In genomic region chr16:12276631-12277030, GRCh38 we compare ENCODE assay signal across 28 cellular contexts.
"Had no signal": no experiment of that assay in that cellular context is flagged by ENCODE, and none has a peak within 500 bp of the region (broad histone marks: within the 10 kb centered on the region; RNA-seq: fewer than 3 reads in every experiment).

No MANE protein-coding gene starts in this region.

- ATAC-seq: esophagus mucosa; heart right ventricle; left cardiac atrium; left lung; naive thymus-derived CD4-positive, alpha-beta T cell; psoas muscle; right cardiac atrium; stimulated activated memory B cell treated with anti-CD40 and anti-IgM and Interleukin-4, amounts not matched to agents 10 μg/mL and 1 μg/mL and 100 μg/mL, for 72 hours had no signal

- DNase-seq: colonic mucosa; effector CD8-positive, alpha-beta T cell; endodermal cell; foreskin melanocyte; glutamatergic neuron; heart right ventricle; hippocampal formation; left cardiac atrium; left lung; mesenchymal stem cell; midbrain; naive thymus-derived CD4-positive, alpha-beta T cell; ovary; psoas muscle; right cardiac atrium; sigmoid colon; spleen; stimulated activated CD4-positive, alpha-beta T cell treated with anti-CD3 and anti-CD28 coated beads, Interleukin-4, amount 100 ng/mL, for 4 hours; upper lobe of left lung had no signal

- H3K27me3 Mint-ChIP-seq: dendritic cell treated with granulocyte-macrophage colony-stimulating factor and Interleukin-4, amounts not matched to agents 40 ng/mL and 50 ng/mL, for 4 days; naive thymus-derived CD4-positive, alpha-beta T cell; stimulated activated memory B cell treated with anti-CD40 and anti-IgM and Interleukin-4, amounts not matched to agents 10 μg/mL and 1 μg/mL and 100 μg/mL, for 72 hours; stimulated activated naive CD8-positive, alpha-beta T cell treated with anti-CD3 and anti-CD28 coated beads, Interleukin-15, Interleukin-2, amounts not matched to agents 100 ng/mL and 50 ng/mL, for 24 hours had no signal

- H3K27me3 ChIP-seq: colonic mucosa, heart right ventricle, left lung, neural progenitor cell, ovary, sigmoid colon, spleen, tibial nerve, upper lobe of left lung had no signal

- H3K36me3 Mint-ChIP-seq: neural progenitor cell had no signal

- H3K4me3 ChIP-seq: colonic mucosa, heart right ventricle, left lung, neural progenitor cell, ovary, psoas muscle, sigmoid colon, spleen, thoracic aorta, tibial nerve, upper lobe of left lung had no signal

- H3K27ac Mint-ChIP-seq: dendritic cell treated with granulocyte-macrophage colony-stimulating factor and Interleukin-4, amounts not matched to agents 40 ng/mL and 50 ng/mL, for 4 days; endodermal cell; naive thymus-derived CD4-positive, alpha-beta T cell; nephron; neural progenitor cell; stimulated activated memory B cell treated with anti-CD40 and anti-IgM and Interleukin-4, amounts not matched to agents 10 μg/mL and 1 μg/mL and 100 μg/mL, for 72 hours; stimulated activated naive CD8-positive, alpha-beta T cell treated with anti-CD3 and anti-CD28 coated beads, Interleukin-15, Interleukin-2, amounts not matched to agents 100 ng/mL and 50 ng/mL, for 24 hours had no signal

- H3K9ac ChIP-seq: neural progenitor cell had no signal

- H3K4me1 Mint-ChIP-seq: nephron, neural progenitor cell had no signal

- H3K4me3 Mint-ChIP-seq: dendritic cell treated with granulocyte-macrophage colony-stimulating factor and Interleukin-4, amounts not matched to agents 40 ng/mL and 50 ng/mL, for 4 days; endodermal cell; naive thymus-derived CD4-positive, alpha-beta T cell; nephron; neural progenitor cell; stimulated activated memory B cell treated with anti-CD40 and anti-IgM and Interleukin-4, amounts not matched to agents 10 μg/mL and 1 μg/mL and 100 μg/mL, for 72 hours; stimulated activated naive CD8-positive, alpha-beta T cell treated with anti-CD3 and anti-CD28 coated beads, Interleukin-15, Interleukin-2, amounts not matched to agents 100 ng/mL and 50 ng/mL, for 24 hours had no signal

- H3K9me3 ChIP-seq: colonic mucosa, heart right ventricle, left lung, ovary, psoas muscle, sigmoid colon, spleen, thoracic aorta, tibial nerve, upper lobe of left lung had no signal

- H3K27ac ChIP-seq: colonic mucosa, epithelial cell of prostate, heart right ventricle, left lung, neural progenitor cell, ovary, psoas muscle, sigmoid colon, spleen, tibial nerve, upper lobe of left lung had no signal

- H3K9me3 Mint-ChIP-seq: dendritic cell treated with granulocyte-macrophage colony-stimulating factor and Interleukin-4, amounts not matched to agents 40 ng/mL and 50 ng/mL, for 4 days; endodermal cell; naive thymus-derived CD4-positive, alpha-beta T cell; nephron; neural progenitor cell; stimulated activated memory B cell treated with anti-CD40 and anti-IgM and Interleukin-4, amounts not matched to agents 10 μg/mL and 1 μg/mL and 100 μg/mL, for 72 hours; stimulated activated naive CD8-positive, alpha-beta T cell treated with anti-CD3 and anti-CD28 coated beads, Interleukin-15, Interleukin-2, amounts not matched to agents 100 ng/mL and 50 ng/mL, for 24 hours had no signal

- H3K36me3 ChIP-seq: colonic mucosa, neural progenitor cell, ovary, thoracic aorta had no signal

- H2AFZ ChIP-seq: neural progenitor cell had no signal

- H3K4me1 ChIP-seq: colonic mucosa, heart right ventricle, left lung, neural progenitor cell, psoas muscle, sigmoid colon, spleen, tibial nerve, upper lobe of left lung had no signal

- H3K4me2 ChIP-seq: neural progenitor cell had no signal
